Comparison of ENCODE assay signal across 8 cellular contexts in the genomic region with DNA sequence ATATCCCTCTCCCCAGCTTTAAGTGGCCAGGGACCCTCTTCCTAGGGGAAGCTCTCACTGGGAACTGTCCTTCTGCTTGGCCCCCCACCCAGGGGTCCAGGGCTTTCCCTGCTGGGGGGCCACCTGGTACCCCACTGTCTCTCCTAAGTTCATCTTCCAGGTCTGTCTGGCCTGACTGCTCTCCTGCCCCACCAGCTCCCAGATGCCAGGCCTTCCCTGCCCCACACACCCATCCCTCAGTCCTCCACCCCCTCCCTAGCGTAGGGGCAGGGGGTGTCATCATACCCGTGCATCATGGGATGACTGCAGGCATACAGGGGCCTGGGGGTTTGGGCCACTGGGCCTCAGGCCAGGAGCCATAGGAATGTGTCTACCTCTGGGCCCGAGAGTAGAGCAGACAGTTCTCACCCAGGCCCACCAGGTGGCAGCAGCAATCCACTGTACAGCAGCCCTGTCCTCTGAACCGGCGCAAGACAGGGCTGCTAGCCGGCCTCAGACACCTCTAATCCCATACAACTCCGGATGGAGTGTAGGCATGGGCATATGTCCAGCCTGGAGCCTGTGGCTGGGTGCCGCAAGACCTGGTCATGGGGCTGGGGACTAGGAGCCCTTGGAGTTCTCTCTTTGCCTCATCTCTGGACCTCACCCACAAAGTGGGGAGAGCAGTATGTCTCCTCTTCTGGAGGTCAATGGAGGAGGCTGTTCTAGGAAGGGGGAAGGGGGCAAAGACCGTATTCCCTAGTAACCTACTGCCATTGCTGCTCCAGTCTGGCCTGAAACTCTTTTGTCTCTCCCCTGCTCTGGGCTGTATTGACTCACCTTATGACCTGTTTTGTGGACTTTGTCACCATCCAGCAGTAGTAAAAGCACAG. TPM values are rescaled to one million over a fixed set of nuclear protein-coding genes. Genes with fewer than 3 reads are reported as not detected.
DNase-seq lines count a peak whose midpoint lies in the region; ATAC-seq, FAIRE-seq and TF ChIP-seq lines count a peak whose summit lies in the region.

No MANE protein-coding gene starts in this region.

- no peaks in the 10 kb centered on the region for H3K9me3 ChIP-seq in astrocyte (ENCODE audit: insufficient read depth, low read depth, low read length)
- no peaks in the 10 kb centered on the region for H3K9me3 ChIP-seq in skeletal muscle tissue (ENCODE audit: control insufficient read depth in 3 of 3, low read length in 3 of 3)

- H3K27ac Mint-ChIP-seq in HFFc6 (no peak overlapping the region), astrocyte (ENCODE audit: unreplicated experiment) (no peak overlapping the region)

- H2AFZ ChIP-seq in astrocyte (ENCODE audit: low read depth, low read length): peak overlapping the region; percentile 7

- TF ChIP-seq CTCF in GM12873 (IDR thresholded peaks at IDR 0.05; ENCODE audit: insufficient read depth, low read depth, low read length, missing control alignments) (peak; percentile 97), HFFc6 (IDR thresholded peaks at IDR 0.05) (peak; percentile 97), astrocyte (IDR thresholded peaks at IDR 0.05; ENCODE audit: insufficient read depth, low read depth, low read length) (peak; percentile 82)

- DNase-seq in HFFc6: peak; percentile 81
- DNase-seq in NCI-H1417 (lab: John Stamatoyannopoulos, UW): peak; percentile 66 to 88 (median 71)
- peak; percentile 52 for DNase-seq in T-helper 22 cell (ENCODE audit: low read depth)
- peak; percentile 47 for DNase-seq in astrocyte (ENCODE audit: low read depth)
- peak; percentile 44 to 73 for DNase-seq in hippocampal formation (lab: John Stamatoyannopoulos, UW)

- H3K4me2 ChIP-seq in astrocyte (ENCODE audit: low read length): no peak overlapping the region

- H3K4me3 Mint-ChIP-seq in HFFc6 (no peak overlapping the region), astrocyte (ENCODE audit: unreplicated experiment) (no peak overlapping the region)

- no peaks in the 10 kb centered on the region for H3K36me3 ChIP-seq in astrocyte (ENCODE audit: insufficient read depth, low read length)
- H3K36me3 ChIP-seq in skeletal muscle tissue (ENCODE audit: control insufficient read depth in 3 of 3, insufficient read depth in 3 of 3, low read length in 3 of 3): no peaks in the 10 kb centered on the region

- peaks cover 19% of the 10 kb centered on the region for H3K4me1 Mint-ChIP-seq in HFFc6 (ENCODE audit: low read depth)
- H3K4me1 Mint-ChIP-seq in astrocyte (ENCODE audit: low read depth, unreplicated experiment): peaks cover 17% of the 10 kb centered on the region

- FAIRE-seq in astrocyte (lab: Jason Lieb, UNC): peak; percentile 5

- H3K36me3 Mint-ChIP-seq in HFFc6 (ENCODE audit: low read depth) (no peaks in the 10 kb centered on the region), astrocyte (ENCODE audit: low read depth, unreplicated experiment) (no peaks in the 10 kb centered on the region)

- H3K4me1 ChIP-seq in astrocyte (ENCODE audit: insufficient read depth, low read length) (peaks cover 7% of the 10 kb centered on the region), skeletal muscle tissue (ENCODE audit: control insufficient read depth in 3 of 3, insufficient read depth in 3 of 3, low read length in 3 of 3) (peaks cover 8 to 9% (median 8%) of the 10 kb centered on the region in 3 donors)

- H3K27ac ChIP-seq in astrocyte (ENCODE audit: low read depth, low read length) (no peak overlapping the region), skeletal muscle tissue (ENCODE audit: low read depth, low read length) (no peak overlapping the region)

- H3K27me3 ChIP-seq in astrocyte (ENCODE audit: insufficient read depth, low read length) (no peaks in the 10 kb centered on the region), skeletal muscle tissue (ENCODE audit: control insufficient read depth in 3 of 3, insufficient read depth in 3 of 3, low read length in 3 of 3) (no peaks in the 10 kb centered on the region)

- H3K9ac ChIP-seq in astrocyte (ENCODE audit: low read length) (no peak overlapping the region), skeletal muscle tissue (ENCODE audit: low read depth in 1 of 3, low read length in 3 of 3) (peak overlapping the region in 2 of 3 donors; percentile 3 to 47)

- no peak for ATAC-seq in HG03025 (IDR thresholded peaks at IDR 0.05; ENCODE audit: low FRiP score, unreplicated experiment)

- no peaks in the 10 kb centered on the region for H3K9me3 Mint-ChIP-seq in HFFc6
- H3K9me3 Mint-ChIP-seq in astrocyte (ENCODE audit: unreplicated experiment): peaks cover 2% of the 10 kb centered on the region

- H3K4me3 ChIP-seq in astrocyte (ENCODE audit: insufficient read depth, low read depth, low read length) (no peak overlapping the region), skeletal muscle tissue (ENCODE audit: low read length in 3 of 3) (no peak overlapping the region)

- no peaks in the 10 kb centered on the region for H4K20me1 ChIP-seq in astrocyte (ENCODE audit: insufficient read depth, low read length)

- no peaks in the 10 kb centered on the region for H3K79me2 ChIP-seq in astrocyte (ENCODE audit: insufficient read depth, low read length)

- H3K27me3 Mint-ChIP-seq in HFFc6 (ENCODE audit: insufficient read depth): peaks cover 14% of the 10 kb centered on the region
- peaks cover 20% of the 10 kb centered on the region for H3K27me3 Mint-ChIP-seq in astrocyte (ENCODE audit: low read depth, unreplicated experiment)

RNA-seq across cellular contexts. Expression of a gene that starts 10.0 kb away (rescaled TPM):
- 10 to 100 TPM; 37.6 to 59.1 (median 44.2) TPM for total RNA-seq in HFFc6 (2021; fragmentation: NEBNext Ultra II Directional; extraction: Animal tissue kit (Norgen Biotek cat#: 25700))
- 59.9 and 64.4 TPM in 2 replicates for total RNA-seq in astrocyte
- total RNA-seq in skeletal muscle tissue: 19.3 TPM

RNA-seq across cellular contexts. Expression of a gene that starts 17.8 kb away (rescaled TPM):
- total RNA-seq in HFFc6 (2021; fragmentation: NEBNext Ultra II Directional; extraction: Animal tissue kit (Norgen Biotek cat#: 25700)): 1 to 10 TPM; 1.3 to 2.4 (median 1.6) TPM
- total RNA-seq in astrocyte (8.1 and 8.2 TPM in 2 replicates), skeletal muscle tissue (2.6 TPM)

RNA-seq across cellular contexts. Expression of a gene that starts 28.6 kb away (rescaled TPM):
- under 1 TPM in 1 of 6 experiments, not detected in 5; 0.20 TPM for total RNA-seq in HFFc6 (2021; fragmentation: NEBNext Ultra II Directional; extraction: Animal tissue kit (Norgen Biotek cat#: 25700))
- total RNA-seq in astrocyte: 0.29 and 0.59 TPM in 2 replicates
- total RNA-seq in skeletal muscle tissue: 104 TPM

RNA-seq across cellular contexts. Expression of a gene that starts 36.9 kb away (rescaled TPM):
- 10 to 100 TPM; 44.4 to 77.8 (median 53.4) TPM for total RNA-seq in HFFc6 (2021; fragmentation: NEBNext Ultra II Directional; extraction: Animal tissue kit (Norgen Biotek cat#: 25700))
- total RNA-seq in astrocyte (49.7 and 59.9 TPM in 2 replicates), skeletal muscle tissue (37.1 TPM)

RNA-seq across cellular contexts. Expression of a gene that starts 49.9 kb away (rescaled TPM):
- 100 to 1,000 TPM in 5 of 6 experiments, 10 to 100 TPM in 1; 52.6 to 119 (median 104) TPM for total RNA-seq in HFFc6 (2021; fragmentation: NEBNext Ultra II Directional; extraction: Animal tissue kit (Norgen Biotek cat#: 25700))
- 15.9 and 18.8 TPM in 2 replicates for total RNA-seq in astrocyte
- 23.5 TPM for total RNA-seq in skeletal muscle tissue

Comparison
In these comparisons a context has a peak if more than half of its experiments do, and no peak if none do; other contexts are left out.
1. RNA of a gene that starts 28.6 kb away (total RNA-seq): 104 TPM in skeletal muscle tissue (single experiment); 0.29 to 0.59 TPM in astrocyte and 0.20 TPM in HFFc6; every median in the first group is over 10 times any median in the second.
2. Peak in every context shown above with its lines, with median percentiles within 50 percentile points of each other: CTCF ChIP-seq and DNase-seq.